In genomic region chr1:225450491-225451191, GRCh38 we compare ENCODE assay signal across 14 cellular contexts. TPM values are rescaled to one million over a fixed set of nuclear protein-coding genes. Genes with fewer than 3 reads are reported as not detected.
A peak's percentile ranks its signal among the peaks of the same experiment; 100 is the strongest.
DNase-seq lines count a peak whose midpoint lies in the region; ATAC-seq and TF ChIP-seq lines count a peak whose summit lies in the region.
"Had no signal": no experiment of that assay in that cellular context is flagged by ENCODE, and none has a peak within 500 bp of the region (broad histone marks: within the 10 kb centered on the region; RNA-seq: fewer than 3 reads in every experiment).

No MANE protein-coding gene starts in this region.

- H3K9me3 Mint-ChIP-seq in activated T-helper 17 cell treated with anti-CD3 and anti-CD28 coated beads, Interleukin-2, amount 50 U/mL, for 72 hours = no peaks in the 10 kb centered on the region
- H3K9me3 Mint-ChIP-seq in HFFc6 = no peaks in the 10 kb centered on the region

- no peak for TF ChIP-seq EP300 in upper lobe of left lung (IDR thresholded peaks at IDR 0.05)

- H3K9me3 ChIP-seq in lower lobe of right lung = no peaks in the 10 kb centered on the region
- H3K9me3 ChIP-seq in upper lobe of left lung = no peaks in the 10 kb centered on the region
- H3K9me3 ChIP-seq: heart left ventricle, SK-N-SH had no signal

- H3K36me3 Mint-ChIP-seq in activated T-helper 17 cell treated with anti-CD3 and anti-CD28 coated beads, Interleukin-2, amount 50 U/mL, for 72 hours (ENCODE audit: low read depth) = no peaks in the 10 kb centered on the region
- H3K36me3 Mint-ChIP-seq in HFFc6 (ENCODE audit: low read depth) = no peaks in the 10 kb centered on the region

- no peak overlapping the region for H3K4me3 ChIP-seq in lower lobe of right lung
- H3K4me3 ChIP-seq in upper lobe of left lung = no peak overlapping the region
- H3K4me3 ChIP-seq: heart left ventricle had no signal

- peak in 1 of 4 donors; percentile 18 for TF ChIP-seq POLR2A in upper lobe of left lung (IDR thresholded peaks at IDR 0.05)

- H3K4me1 ChIP-seq in lower lobe of right lung = peaks cover 45% of the 10 kb centered on the region
- H3K4me1 ChIP-seq in upper lobe of left lung = peaks cover 17 to 48% (median 28%) of the 10 kb centered on the region in 4 donors

- 43 to 45% methylated on average over 12 of the region's 12 CpGs for WGBS in upper lobe of left lung, 2 donors

- H3K36me3 ChIP-seq in lower lobe of right lung = no peaks in the 10 kb centered on the region
- no peaks in the 10 kb centered on the region for H3K36me3 ChIP-seq in upper lobe of left lung
- H3K36me3 ChIP-seq: heart left ventricle had no signal

- peaks cover 32% of the 10 kb centered on the region for H3K4me1 Mint-ChIP-seq in activated T-helper 17 cell treated with anti-CD3 and anti-CD28 coated beads, Interleukin-2, amount 50 U/mL, for 72 hours
- H3K4me1 Mint-ChIP-seq in HFFc6 (ENCODE audit: low read depth) = peaks cover 33% of the 10 kb centered on the region

- H3K27ac Mint-ChIP-seq in activated T-helper 17 cell treated with anti-CD3 and anti-CD28 coated beads, Interleukin-2, amount 50 U/mL, for 72 hours = peak overlapping the region; percentile 13
- no peak overlapping the region for H3K27ac Mint-ChIP-seq in HFFc6

- TF ChIP-seq CTCF in lower lobe of right lung (IDR thresholded peaks at IDR 0.05) (no peak), upper lobe of left lung (IDR thresholded peaks at IDR 0.05) (no peak), HFFc6 (IDR thresholded peaks at IDR 0.05) (no peak)

- no peaks in the 10 kb centered on the region for H3K27me3 Mint-ChIP-seq in activated T-helper 17 cell treated with anti-CD3 and anti-CD28 coated beads, Interleukin-2, amount 50 U/mL, for 72 hours
- H3K27me3 Mint-ChIP-seq in HFFc6 (ENCODE audit: insufficient read depth) = peaks cover 12% of the 10 kb centered on the region

- peak; percentile 52 for ATAC-seq in Right ventricle myocardium inferior
- no peak for ATAC-seq in activated T-helper 17 cell treated with anti-CD3 and anti-CD28 coated beads, Interleukin-2, amount 50 U/mL, for 72 hours (replicated peaks)
- peak; percentile 38 to 39 for ATAC-seq in lower lobe of right lung
- ATAC-seq in upper lobe of left lung (ENCODE audit: low FRiP score in 2 of 2) = peak in 1 of 2 donors; percentile 73

- intact Hi-C loops in Right ventricle myocardium inferior (cut with DNase I) (no loop called here), cardiac septum (cut with DNase I) (no loop called here), lower lobe of right lung (cut with DNase I) (no loop called here)

- DNase-seq in Right ventricle myocardium inferior (ENCODE audit: missing footprints) (peak; percentile 80), cardiac septum (ENCODE audit: low spot score) (no peak), lower lobe of right lung (peak; percentile 66), upper lobe of left lung (peak in 1 of 2 donors; percentile 69), HFFc6 (no peak), NCI-H345 (lab: John Stamatoyannopoulos, UW) (no peak)
- no peak for DNase-seq in stimulated activated naive CD4-positive, alpha-beta T cell treated with Interleukin-2 at 50 U/mL for 16 hours (lab: John Stamatoyannopoulos, UW)
- DNase-seq: activated CD4-positive, alpha-beta T cell treated with anti-CD3 and anti-CD28 coated beads, Interleukin-2, amount 50 U/mL, for 4 hours; amniotic stem cell; NCI-H1417; NCI-H526 treated with DMSO at 0.1 percent for 48 hours; SK-N-SH had no signal

- H3K27me3 ChIP-seq in lower lobe of right lung (ENCODE audit: low read depth) = no peaks in the 10 kb centered on the region
- no peaks in the 10 kb centered on the region for H3K27me3 ChIP-seq in upper lobe of left lung
- H3K27me3 ChIP-seq: heart left ventricle had no signal

- H3K27ac ChIP-seq in lower lobe of right lung = no peak overlapping the region
- peak overlapping the region in 3 of 4 donors; percentile 39 to 67 (median 60) for H3K27ac ChIP-seq in upper lobe of left lung

- H3K4me3 Mint-ChIP-seq in activated T-helper 17 cell treated with anti-CD3 and anti-CD28 coated beads, Interleukin-2, amount 50 U/mL, for 72 hours = no peak overlapping the region
- no peak overlapping the region for H3K4me3 Mint-ChIP-seq in HFFc6

RNA-seq across cellular contexts. Expression of gene LBR, which starts 22.8 kb away (rescaled TPM):
- 19.0 TPM for total RNA-seq in Right ventricle myocardium inferior
- 13.7 TPM for total RNA-seq in cardiac septum
- 100 to 1,000 TPM; 123 to 184 TPM for total RNA-seq in activated T-helper 17 cell treated with anti-CD3 and anti-CD28 coated beads, Interleukin-2, amount 50 U/mL, for 72 hours
- 56.4 TPM for total RNA-seq in lower lobe of right lung
- total RNA-seq in upper lobe of left lung = 10 to 100 TPM; 32.8 to 50.3 (median 40.1) TPM
- total RNA-seq in HFFc6 (2021; fragmentation: NEBNext Ultra II Directional; extraction: Animal tissue kit (Norgen Biotek cat#: 25700)) = 10 to 100 TPM; 20.7 to 42.7 (median 36.3) TPM

Comparison
In these comparisons a context has a peak if more than half of its experiments do, and no peak if none do; other contexts are left out.
1. DNase-seq: peak in Right ventricle myocardium inferior (single experiment) and lower lobe of right lung (single experiment); none in cardiac septum (single experiment), HFFc6 (single experiment), NCI-H345 (single experiment) and stimulated activated naive CD4-positive, alpha-beta T cell treated with Interleukin-2 at 50 U/mL for 16 hours (single experiment).